Comparison of ENCODE assay signal across 19 cellular contexts in the genomic region with DNA sequence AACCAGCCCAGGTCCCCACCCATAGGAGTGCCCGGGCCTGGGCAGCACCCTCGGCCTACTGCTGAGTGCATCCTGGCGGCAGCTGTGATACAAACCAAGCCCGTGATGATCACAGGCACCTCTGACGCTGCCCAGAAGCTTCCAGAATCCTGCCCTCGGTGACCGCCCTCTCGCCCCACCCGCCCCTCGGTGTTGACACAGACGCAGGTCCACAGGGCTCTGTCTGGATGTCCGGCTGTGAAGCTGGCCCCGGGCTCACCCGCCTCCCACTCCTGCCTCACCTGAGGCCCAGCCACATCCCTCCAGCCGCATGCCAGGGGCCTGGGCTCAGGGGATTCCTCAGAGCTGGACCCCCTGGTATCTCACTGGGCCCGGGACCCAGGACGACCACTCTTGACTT.
A peak's percentile ranks its signal among the peaks of the same experiment; 100 is the strongest.
DNase-seq lines count a peak whose midpoint lies in the region; ATAC-seq lines count a peak whose summit lies in the region.
"Had no signal": no experiment of that assay in that cellular context is flagged by ENCODE, and none has a peak within 500 bp of the region (broad histone marks: within the 10 kb centered on the region; RNA-seq: fewer than 3 reads in every experiment).

No MANE protein-coding gene starts in this region.

- H2AK5ac ChIP-seq in neuronal stem cell (ENCODE audit: low read depth, low read length), result peak overlapping the region; percentile 65

- H3K4me2 ChIP-seq in neuronal stem cell (ENCODE audit: insufficient read depth, low read length, poor library complexity, severe bottlenecking), result no peak overlapping the region
- H3K4me2 ChIP-seq: A549; BLaER1 treated with 17β-estradiol and CSF1 and Interleukin-3, amounts not matched to agents 10 nM and 100 nM had no signal

- no peak overlapping the region for H3K4me3 Mint-ChIP-seq in activated naive CD8-positive, alpha-beta T cell
- H3K4me3 Mint-ChIP-seq in activated naive CD8-positive, alpha-beta T cell treated with anti-CD3 and anti-CD28 coated beads, Interleukin-2, amount 50 U/mL, for 24 hours, result no peak overlapping the region
- H3K4me3 Mint-ChIP-seq: B cell; CD4-positive, alpha-beta T cell; CD8-positive, alpha-beta T cell had no signal

- H3K27me3 ChIP-seq in right cardiac atrium (ENCODE audit: control insufficient read depth, insufficient read depth), result no peaks in the 10 kb centered on the region
- no peaks in the 10 kb centered on the region; the same call in 1 of the 2 replicates for H3K27me3 ChIP-seq in H7 (ENCODE audit: control insufficient read depth, insufficient read depth, low read length)
- peaks cover 0 to 8% (median 0%) of the 10 kb centered on the region in 3 experiments for H3K27me3 ChIP-seq in neuronal stem cell (ENCODE audit: control insufficient read depth in 3 of 3, insufficient read depth in 3 of 3, low read depth in 1 of 3, low read length in 3 of 3)
- H3K27me3 ChIP-seq: BLaER1 treated with 17β-estradiol and CSF1 and Interleukin-3, amounts not matched to agents 10 nM and 100 nM had no signal

- no peak overlapping the region for H3K4ac ChIP-seq in neuronal stem cell (ENCODE audit: low read length)

- H3K27ac ChIP-seq in right cardiac atrium (ENCODE audit: low read length), result no peak overlapping the region
- no peak overlapping the region for H3K27ac ChIP-seq in neuronal stem cell (replicated peaks; ENCODE audit: low read length)
- H3K27ac ChIP-seq: 22Rv1; A549; BLaER1 treated with 17β-estradiol and CSF1 and Interleukin-3, amounts not matched to agents 10 nM and 100 nM; C4-2B had no signal

- no peak overlapping the region for H2BK120ac ChIP-seq in neuronal stem cell (ENCODE audit: low read depth, low read length)

- H2BK15ac ChIP-seq in neuronal stem cell (ENCODE audit: low read length), result peak overlapping the region; percentile 67

- peaks cover 4% of the 10 kb centered on the region for H3K4me1 Mint-ChIP-seq in activated naive CD8-positive, alpha-beta T cell (ENCODE audit: low read depth)
- H3K4me1 Mint-ChIP-seq in activated naive CD8-positive, alpha-beta T cell treated with anti-CD3 and anti-CD28 coated beads, Interleukin-2, amount 50 U/mL, for 24 hours, result no peaks in the 10 kb centered on the region

- no peak overlapping the region for H2BK5ac ChIP-seq in neuronal stem cell (ENCODE audit: low read length)

- H3K4me1 ChIP-seq in right cardiac atrium (ENCODE audit: control insufficient read depth, insufficient read depth, low read length) (no peaks in the 10 kb centered on the region), neuronal stem cell (ENCODE audit: control insufficient read depth in 2 of 2, insufficient read depth in 1 of 2, low read depth in 1 of 2, low read length in 2 of 2) (peaks cover 5 to 12% of the 10 kb centered on the region in 2 donors)
- H3K4me1 ChIP-seq: A549, Caco-2 had no signal

- H3K27ac Mint-ChIP-seq in activated naive CD8-positive, alpha-beta T cell, result peak overlapping the region; percentile 28
- no peak overlapping the region for H3K27ac Mint-ChIP-seq in activated naive CD8-positive, alpha-beta T cell treated with anti-CD3 and anti-CD28 coated beads, Interleukin-2, amount 50 U/mL, for 24 hours
- H3K27ac Mint-ChIP-seq: B cell; CD4-positive, alpha-beta T cell; CD8-positive, alpha-beta T cell had no signal

- H3K9me3 Mint-ChIP-seq in activated naive CD8-positive, alpha-beta T cell (ENCODE audit: low read depth), result no peaks in the 10 kb centered on the region
- no peaks in the 10 kb centered on the region for H3K9me3 Mint-ChIP-seq in activated naive CD8-positive, alpha-beta T cell treated with anti-CD3 and anti-CD28 coated beads, Interleukin-2, amount 50 U/mL, for 24 hours
- H3K9me3 Mint-ChIP-seq: CD4-positive, alpha-beta T cell; CD8-positive, alpha-beta T cell had no signal

- peaks cover 3% of the 10 kb centered on the region for H3K36me3 Mint-ChIP-seq in activated naive CD8-positive, alpha-beta T cell
- H3K36me3 Mint-ChIP-seq in activated naive CD8-positive, alpha-beta T cell treated with anti-CD3 and anti-CD28 coated beads, Interleukin-2, amount 50 U/mL, for 24 hours (ENCODE audit: low read depth), result no peaks in the 10 kb centered on the region

- no peaks in the 10 kb centered on the region for H3K27me3 Mint-ChIP-seq in activated naive CD8-positive, alpha-beta T cell
- no peaks in the 10 kb centered on the region for H3K27me3 Mint-ChIP-seq in activated naive CD8-positive, alpha-beta T cell treated with anti-CD3 and anti-CD28 coated beads, Interleukin-2, amount 50 U/mL, for 24 hours
- H3K27me3 Mint-ChIP-seq: B cell; CD4-positive, alpha-beta T cell had no signal

- H3K18ac ChIP-seq in neuronal stem cell (ENCODE audit: low read length), result peak overlapping the region; percentile 80

- no peak overlapping the region for H4K91ac ChIP-seq in neuronal stem cell (ENCODE audit: low read depth, low read length, poor library complexity)

- H3K4me3 ChIP-seq in right cardiac atrium (ENCODE audit: low read length), result no peak overlapping the region
- no peak overlapping the region for H3K4me3 ChIP-seq in H7 (ENCODE audit: insufficient read depth, low read depth, low read length)
- H3K4me3 ChIP-seq in neuronal stem cell (ENCODE audit: low read length in 2 of 2), result no peak overlapping the region
- H3K4me3 ChIP-seq: A549; BLaER1 treated with 17β-estradiol and CSF1 and Interleukin-3, amounts not matched to agents 10 nM and 100 nM had no signal

- no peaks in the 10 kb centered on the region for H3K79me1 ChIP-seq in neuronal stem cell (ENCODE audit: low read depth, low read length)

- DNase-seq in activated naive CD8-positive, alpha-beta T cell treated with anti-CD3 and anti-CD28 coated beads, Interleukin-2, amount 50 U/mL, for 24 hours, result no peak
- DNase-seq in right cardiac atrium (peak; percentile 4 to 59 (median 26)), left ventricle myocardium superior (no peak), H7 (peak; percentile 60), neuronal stem cell (ENCODE audit: low spot score) (no peak)
- DNase-seq: AML-193; Caco-2; Calu3; CD4-positive, alpha-beta T cell; CD8-positive, alpha-beta T cell; DMS79 treated with DMSO at 0.1 percent for 48 hours; GF-D8 had no signal

- WGBS in right cardiac atrium, result 80% methylated on average over 17 of the region's 17 CpGs
- WGBS in neuronal stem cell (ENCODE audit: extremely low coverage in 2 of 2, insufficient read length in 2 of 2, insufficient replicate concordance in 1 of 2), 2 donors, result no CpG with 5 or more reads among the region's 17 CpGs

- no peak overlapping the region for H2AFZ ChIP-seq in neuronal stem cell (ENCODE audit: low read length)

- H3K23ac ChIP-seq in neuronal stem cell (ENCODE audit: low read depth, low read length, poor library complexity), result no peak overlapping the region

- H3K9me3 ChIP-seq in right cardiac atrium (ENCODE audit: control insufficient read depth, low read length), result no peaks in the 10 kb centered on the region
- no peaks in the 10 kb centered on the region for H3K9me3 ChIP-seq in neuronal stem cell (replicated peaks in 1 of 2; ENCODE audit: control insufficient read depth in 2 of 2, insufficient read depth in 1 of 2, low read depth in 1 of 2, low read length in 2 of 2)
- H3K9me3 ChIP-seq: A549; BLaER1 treated with 17β-estradiol and CSF1 and Interleukin-3, amounts not matched to agents 10 nM and 100 nM; Caco-2 had no signal

- H3K9ac ChIP-seq in neuronal stem cell (ENCODE audit: low read depth, low read length, poor library complexity), result no peak overlapping the region
- H3K9ac ChIP-seq: BLaER1 treated with 17β-estradiol and CSF1 and Interleukin-3, amounts not matched to agents 10 nM and 100 nM had no signal

- no peak overlapping the region for H4K8ac ChIP-seq in neuronal stem cell (ENCODE audit: low read depth, low read length)

- no peak for ATAC-seq in activated naive CD8-positive, alpha-beta T cell treated with anti-CD3 and anti-CD28 coated beads, Interleukin-2, amount 50 U/mL, for 24 hours
- ATAC-seq in right cardiac atrium (no peak), left ventricle myocardium superior (no peak), GM18867 (IDR thresholded peaks at IDR 0.05; ENCODE audit: unreplicated experiment) (no peak)
- ATAC-seq: A549; CD8-positive, alpha-beta T cell had no signal

- no peak overlapping the region for H2BK12ac ChIP-seq in neuronal stem cell (ENCODE audit: low read length)

- no peak overlapping the region for H3K14ac ChIP-seq in neuronal stem cell (ENCODE audit: low read length)

- H3K36me3 ChIP-seq in H7 (replicated peaks; ENCODE audit: control insufficient read depth, insufficient read depth, low read length) (no peaks in the 10 kb centered on the region), neuronal stem cell (replicated peaks in 1 of 2; ENCODE audit: control insufficient read depth in 2 of 2, insufficient read depth in 2 of 2, low read length in 2 of 2) (no peaks in the 10 kb centered on the region)

- intact Hi-C loops in right cardiac atrium (cut with DNase I) (loop anchor here in 1 of 4 donors (10.0 kb wide), 1 partner anchor 1062 kb away; no protein-coding TSS in a partner anchor), left ventricle myocardium superior (cut with micrococcal nuclease) (no loop called here)

Comparison
In these comparisons a context has a peak if more than half of its experiments do, and no peak if none do; other contexts are left out.
1. DNase-seq: peak in right cardiac atrium (3 of 3) and H7 (single experiment); none in activated naive CD8-positive, alpha-beta T cell treated with anti-CD3 and anti-CD28 coated beads, Interleukin-2, amount 50 U/mL, for 24 hours (single experiment), left ventricle myocardium superior (single experiment) and neuronal stem cell (single experiment).